ENCODE assay signal across 15 cellular contexts in the genomic region with DNA sequence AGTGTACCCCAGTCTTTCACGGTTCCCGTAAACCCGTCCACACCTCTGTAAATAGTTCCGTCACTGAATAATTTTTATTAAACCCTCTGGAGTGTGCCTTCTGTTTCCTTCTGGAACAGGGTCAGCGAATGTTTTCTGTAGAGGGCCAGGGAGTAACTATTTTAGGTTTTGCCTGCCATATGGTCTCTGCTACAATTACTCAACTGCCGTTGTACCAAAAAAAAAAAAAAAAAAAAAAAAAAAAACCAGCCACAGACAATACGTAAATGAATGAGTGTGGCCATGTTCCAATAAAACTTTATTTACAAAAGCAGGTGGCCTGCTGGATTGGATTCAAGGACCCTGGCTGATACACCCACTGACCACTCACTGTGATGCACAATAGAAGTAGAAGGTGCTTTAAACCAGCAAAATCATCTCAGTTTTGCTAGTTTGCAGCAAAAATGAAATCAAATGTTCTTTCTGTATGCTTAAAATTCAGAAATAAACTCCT.
DNase-seq lines count a peak whose midpoint lies in the region; ATAC-seq, FAIRE-seq and TF ChIP-seq lines count a peak whose summit lies in the region.
"Had no signal": no experiment of that assay in that cellular context is flagged by ENCODE, and none has a peak within 500 bp of the region (broad histone marks: within the 10 kb centered on the region; RNA-seq: fewer than 3 reads in every experiment).

No MANE protein-coding gene starts in this region.

- H3K27me3 ChIP-seq in left ventricle myocardium inferior (ENCODE audit: low read depth) (peaks cover 8% of the 10 kb centered on the region), right atrium auricular region (no peaks in the 10 kb centered on the region), K562 (ENCODE audit: control insufficient read depth in 2 of 2, insufficient read depth in 2 of 2, low read length in 2 of 2) (no peaks in the 10 kb centered on the region), thoracic aorta (replicated peaks; ENCODE audit: insufficient read depth) (no peaks in the 10 kb centered on the region), MM.1S (replicated peaks; ENCODE audit: insufficient read depth, low read length) (no peaks in the 10 kb centered on the region), thyroid gland (no peaks in the 10 kb centered on the region)

- no peak for TF ChIP-seq EP300 in K562 (IDR thresholded peaks at IDR 0.05; ENCODE audit: low read length)

- no peaks in the 10 kb centered on the region for H3K4me1 ChIP-seq in left ventricle myocardium inferior
- H3K4me1 ChIP-seq in right atrium auricular region = no peaks in the 10 kb centered on the region
- H3K4me1 ChIP-seq in K562 (replicated peaks in 1 of 2; ENCODE audit: control insufficient read depth in 2 of 2, insufficient read depth in 2 of 2, low read length in 2 of 2) = no peaks in the 10 kb centered on the region
- H3K4me1 ChIP-seq in thoracic aorta (ENCODE audit: control insufficient read depth in 1 of 2, low read depth in 2 of 2) = no peaks in the 10 kb centered on the region
- no peaks in the 10 kb centered on the region for H3K4me1 ChIP-seq in MM.1S (ENCODE audit: low read length)
- H3K4me1 ChIP-seq in thyroid gland = no peaks in the 10 kb centered on the region
- H3K4me1 ChIP-seq: HAP-1 had no signal

- H3K9me3 ChIP-seq in left ventricle myocardium inferior (replicated peaks) = no peaks in the 10 kb centered on the region
- no peaks in the 10 kb centered on the region for H3K9me3 ChIP-seq in right atrium auricular region
- no peaks in the 10 kb centered on the region for H3K9me3 ChIP-seq in K562 (replicated peaks; ENCODE audit: control insufficient read depth, insufficient read depth, low read depth, low read length)
- H3K9me3 ChIP-seq in thoracic aorta = no peaks in the 10 kb centered on the region
- no peaks in the 10 kb centered on the region for H3K9me3 ChIP-seq in MM.1S (replicated peaks; ENCODE audit: insufficient read depth, low read length)
- H3K9me3 ChIP-seq in thyroid gland = no peaks in the 10 kb centered on the region
- H3K9me3 ChIP-seq: HAP-1 had no signal

- H3K9ac ChIP-seq in K562 (ENCODE audit: insufficient read depth in 1 of 2, low read depth in 2 of 2, low read length in 2 of 2) (no peak overlapping the region), MM.1S (ENCODE audit: low read length) (no peak overlapping the region)

- TF ChIP-seq POLR2A in K562 (conservative IDR thresholded peaks at IDR 0.05) = no peak
- no peak for TF ChIP-seq POLR2A in thyroid gland (IDR thresholded peaks at IDR 0.05)

- FAIRE-seq in K562 (lab: Jason Lieb, UNC) = no peak
- FAIRE-seq: bronchial epithelial cell had no signal

- H3K79me2 ChIP-seq in K562 (ENCODE audit: control insufficient read depth, insufficient read depth, low read length) = no peaks in the 10 kb centered on the region
- H3K79me2 ChIP-seq in MM.1S (ENCODE audit: low read length) = no peaks in the 10 kb centered on the region

- H2AFZ ChIP-seq in K562 (ENCODE audit: low read depth, low read length) = no peak overlapping the region
- no peak overlapping the region for H2AFZ ChIP-seq in MM.1S (ENCODE audit: low read length)

- H3K27ac ChIP-seq in left ventricle myocardium inferior (replicated peaks) (peak overlapping the region; percentile 32), right atrium auricular region (no peak overlapping the region), K562 (ENCODE audit: extremely low read depth, low read depth, low read length) (no peak overlapping the region), thoracic aorta (no peak overlapping the region), MM.1S (ENCODE audit: low read length) (no peak overlapping the region), thyroid gland (no peak overlapping the region)
- H3K27ac ChIP-seq: WERI-Rb-1 had no signal

- H3K4me2 ChIP-seq in K562 (ENCODE audit: insufficient read depth, low read length) (no peak overlapping the region), MM.1S (ENCODE audit: low read depth, low read length) (no peak overlapping the region)

- H3K9me1 ChIP-seq in K562 (ENCODE audit: control insufficient read depth, insufficient read depth, low read length) = no peaks in the 10 kb centered on the region

- no peak for ATAC-seq in K562
- no peak for ATAC-seq in thoracic aorta (ENCODE audit: insufficient number of reproducible peaks, low FRiP score, low read depth)

- H3K4me3 ChIP-seq in left ventricle myocardium inferior = no peak overlapping the region
- no peak overlapping the region for H3K4me3 ChIP-seq in right atrium auricular region
- no peak overlapping the region for H3K4me3 ChIP-seq in K562
- peak overlapping the region; percentile 24 for H3K4me3 ChIP-seq in thoracic aorta
- H3K4me3 ChIP-seq in MM.1S (ENCODE audit: low read length) = no peak overlapping the region
- no peak overlapping the region for H3K4me3 ChIP-seq in thyroid gland (replicated peaks in 1 of 3)
- H3K4me3 ChIP-seq: HAP-1 had no signal

- H3F3A ChIP-seq in MM.1S (ENCODE audit: insufficient read depth, low read length) = no peaks in the 10 kb centered on the region

- in situ Hi-C loops in K562 (cut with MboI) = loop anchor here (10.0 to 25.0 kb wide), 3 partner anchors 947 to 1828 kb away; no protein-coding TSS in a partner anchor

- DNase-seq in left ventricle myocardium inferior (no peak), right atrium auricular region (ENCODE audit: low spot score) (no peak), NCI-H2171 treated with DMSO at 0.1 percent for 48 hours (lab: John Stamatoyannopoulos, UW) (peak; percentile 82), K562 (ENCODE audit: extremely low read depth in 1 of 4, low spot score in 3 of 4) (no peak), thoracic aorta (ENCODE audit: low spot score) (no peak), foreskin melanocyte (no peak), MM.1S (no peak), thyroid gland (no peak)
- DNase-seq: activated CD4-positive, alpha-beta T cell treated with anti-CD3 and anti-CD28 coated beads, Interleukin-2, amount 50 U/mL, for 48 hours; activated effector memory CD4-positive, alpha-beta T cell treated with anti-CD3 and anti-CD28 coated beads, Interleukin-2, amount 50 U/mL, for 16 hours; amniotic stem cell; SIG-M5; WERI-Rb-1 had no signal

- POLR2A ChIA-PET in K562 (lab: Yijun Ruan, JAX) = no interaction called here

- CTCF ChIA-PET in K562 (lab: Yijun Ruan, JAX; ENCODE audit: low intra/inter-chr PET ratio) = no interaction called here

- TF ChIP-seq RAD21 in K562 (CRISPR knock-in tag; conservative IDR thresholded peaks at IDR 0.05 in 1 of 2, IDR thresholded peaks at IDR 0.05 in 1 of 2) = no peak

- H3K36me3 ChIP-seq in left ventricle myocardium inferior (no peaks in the 10 kb centered on the region), right atrium auricular region (no peaks in the 10 kb centered on the region), K562 (ENCODE audit: control insufficient read depth, insufficient read depth, low read length) (no peaks in the 10 kb centered on the region), thoracic aorta (no peaks in the 10 kb centered on the region), MM.1S (replicated peaks; ENCODE audit: insufficient read depth, low read length) (no peaks in the 10 kb centered on the region), thyroid gland (no peaks in the 10 kb centered on the region)
- H3K36me3 ChIP-seq: HAP-1, WERI-Rb-1 had no signal

- TF ChIP-seq CTCF in left ventricle myocardium inferior (IDR thresholded peaks at IDR 0.05; ENCODE audit: borderline replicate concordance) (no peak), right atrium auricular region (IDR thresholded peaks at IDR 0.05) (no peak), K562 (IDR thresholded peaks at IDR 0.05 in 2 of 3, conservative IDR thresholded peaks at IDR 0.05 in 1 of 3; ENCODE audit: insufficient read depth in 2 of 3, low read depth in 1 of 3, low read length in 3 of 3) (no peak), thoracic aorta (IDR thresholded peaks at IDR 0.05) (no peak), MM.1S (IDR thresholded peaks at IDR 0.05; ENCODE audit: low read length) (no peak), thyroid gland (IDR thresholded peaks at IDR 0.05) (no peak)

- WGBS in K562 (ENCODE audit: insufficient coverage, low coverage, missing lambda C conversion rate) = 1% methylated on average over 6 of the region's 7 CpGs
- WGBS in thyroid gland, 2 donors = 60 to 69% methylated on average over 7 of the region's 7 CpGs

- no peaks in the 10 kb centered on the region for H3K9me2 ChIP-seq in MM.1S (replicated peaks; ENCODE audit: insufficient read depth, low read length)

- H4K20me1 ChIP-seq in K562 (replicated peaks; ENCODE audit: control insufficient read depth, insufficient read depth, low read length) (no peaks in the 10 kb centered on the region), MM.1S (ENCODE audit: insufficient read depth, low read length) (no peaks in the 10 kb centered on the region)

- BruUV-seq in K562 (replicated peaks; lab: Mats Ljungman, UMichigan) = no TSS peak

- intact Hi-C loops in left ventricle myocardium inferior (cut with micrococcal nuclease) (no loop called here), K562 (cut with micrococcal nuclease) (no loop called here), thyroid gland (cut with DNase I) (loop anchor here (5.0 kb wide), 1 partner anchor 952 kb away; no protein-coding TSS in a partner anchor)
